In genomic region chr4:112523764-112524505, GRCh38 we compare ENCODE assay signal across 8 cellular contexts. TPM values are rescaled to one million over a fixed set of nuclear protein-coding genes. Genes with fewer than 3 reads are reported as not detected.
A peak's percentile ranks its signal among the peaks of the same experiment; 100 is the strongest.
DNase-seq lines count a peak whose midpoint lies in the region; ATAC-seq lines count a peak whose summit lies in the region.

No MANE protein-coding gene starts in this region.

- DNase-seq in NCI-H1105 (lab: John Stamatoyannopoulos, UW) (peak; percentile 62), medulla oblongata (ENCODE audit: extremely low spot score) (peak; percentile 24), cerebellum (ENCODE audit: low spot score) (no peak)
- peak; percentile 48 to 59 (median 52) for DNase-seq in activated CD4-positive, CD25-positive, alpha-beta regulatory T cell (lab: John Stamatoyannopoulos, UW)
- peak; percentile 47 to 58 for DNase-seq in central memory CD8-positive, alpha-beta T cell (ENCODE audit: low spot score in 2 of 2)
- peak; percentile 46 to 53 for DNase-seq in stimulated activated CD8-positive, alpha-beta memory T cell treated with anti-CD3 and anti-CD28 coated beads, Interleukin-2, amount 100 ng/mL, for 1 hour (ENCODE audit: low read depth in 2 of 2)

- H3K4me3 Mint-ChIP-seq in central memory CD8-positive, alpha-beta T cell, result peak overlapping the region; percentile 79

- H3K27me3 Mint-ChIP-seq in central memory CD8-positive, alpha-beta T cell, result peaks cover 58% of the 10 kb centered on the region

- peaks cover 22% of the 10 kb centered on the region for H3K4me1 Mint-ChIP-seq in central memory CD8-positive, alpha-beta T cell

- ATAC-seq in GM18499 (IDR thresholded peaks at IDR 0.05; ENCODE audit: insufficient read depth, unreplicated experiment) (peak; percentile 74), HG02642 (IDR thresholded peaks at IDR 0.05; ENCODE audit: poor library complexity, unreplicated experiment) (peak; percentile 90)
- peak; percentile 75 for ATAC-seq in central memory CD8-positive, alpha-beta T cell (replicated peaks; ENCODE audit: extremely low read depth, poor library complexity, severe bottlenecking)

- H3K36me3 Mint-ChIP-seq in central memory CD8-positive, alpha-beta T cell (ENCODE audit: insufficient read depth), result peaks cover 7% of the 10 kb centered on the region

- no peak overlapping the region for H3K27ac Mint-ChIP-seq in central memory CD8-positive, alpha-beta T cell (ENCODE audit: low read depth)

- H3K9me3 Mint-ChIP-seq in central memory CD8-positive, alpha-beta T cell, result no peaks in the 10 kb centered on the region

RNA-seq across cellular contexts. Expression of gene NEUROG2, which starts 8.0 kb away (rescaled TPM):
- 7.8 TPM for total RNA-seq in cerebellum
